Comparison of ENCODE assay signal across 24 cellular contexts in genomic region chr12:109630815-109631214, GRCh38. TPM values are rescaled to one million over a fixed set of nuclear protein-coding genes. Genes with fewer than 3 reads are reported as not detected.
DNase-seq lines count a peak whose midpoint lies in the region; ATAC-seq, FAIRE-seq and TF ChIP-seq lines count a peak whose summit lies in the region.
"Had no signal": no experiment of that assay in that cellular context is flagged by ENCODE, and none has a peak within 500 bp of the region (broad histone marks: within the 10 kb centered on the region; RNA-seq: fewer than 3 reads in every experiment).

No MANE protein-coding gene starts in this region.

- no peak overlapping the region for H3K27ac ChIP-seq in neural progenitor cell
- H3K27ac ChIP-seq: 22Rv1, BLaER1 had no signal

- peak overlapping the region; percentile 24 for H3K4me3 Mint-ChIP-seq in neural progenitor cell
- H3K4me3 Mint-ChIP-seq: CD4-positive, alpha-beta T cell; HFFc6; T-helper 1 cell treated with Interleukin-12 subunit alpha and Interleukin-12 subunit beta and Interleukin-4 antibody, amounts not matched to agents 30 μg/mL and 1 μg/mL, for 36 hours had no signal

- H3K79me2 ChIP-seq in neural progenitor cell (ENCODE audit: low read depth), result no peaks in the 10 kb centered on the region

- no peaks in the 10 kb centered on the region for H4K20me1 ChIP-seq in neural progenitor cell (ENCODE audit: low read depth)
- H4K20me1 ChIP-seq: BLaER1 had no signal

- peak; percentile 53 for DNase-seq in DMS53 (lab: John Stamatoyannopoulos, UW)
- no peak for DNase-seq in DMS53 treated with DMSO at 0.1 percent for 48 hours (lab: John Stamatoyannopoulos, UW; ENCODE audit: unreplicated experiment)
- DNase-seq in NCI-H146 (lab: John Stamatoyannopoulos, UW), result peak; percentile 84
- no peak for DNase-seq in bronchial epithelial cell (ENCODE audit: low read depth)
- DNase-seq in neural progenitor cell (ENCODE audit: low spot score), result no peak
- no peak for DNase-seq in HAP-1 (ENCODE audit: low spot score in 2 of 2)
- no peak for DNase-seq in activated CD4-positive, alpha-beta T cell treated with anti-CD3 and anti-CD28 coated beads for 48 hours
- DNase-seq: ACHN; CD4-positive, alpha-beta T cell; COR-L47; DMS 273 treated with DMSO at 0.1 percent for 48 hours; GDM1; HFFc6; KBM-7; NCI-H1092; NCI-H1694 treated with DMSO at 0.1 percent for 48 hours; NCI-H2081 treated with DMSO at 0.1 percent for 48 hours; NCI-H524 treated with DMSO at 0.1 percent for 48 hours had no signal

- TF ChIP-seq CTCF in bronchial epithelial cell (IDR thresholded peaks at IDR 0.05; ENCODE audit: insufficient read depth, low read length, severe bottlenecking) (no peak), neural progenitor cell (IDR thresholded peaks at IDR 0.05) (no peak)

- in situ Hi-C loops in HAP-1 (cut with MboI; ENCODE audit: low sequenced_read_pairs), result no loop called here

- no peaks in the 10 kb centered on the region for H3K36me3 Mint-ChIP-seq in neural progenitor cell

- no peak overlapping the region for H2AFZ ChIP-seq in neural progenitor cell (replicated peaks)

- peak overlapping the region; percentile 67 for H3K27ac Mint-ChIP-seq in neural progenitor cell
- H3K27ac Mint-ChIP-seq: CD4-positive, alpha-beta T cell; HFFc6; T-helper 1 cell treated with Interleukin-12 subunit alpha and Interleukin-12 subunit beta and Interleukin-4 antibody, amounts not matched to agents 30 μg/mL and 1 μg/mL, for 36 hours had no signal

- H3K36me3 ChIP-seq in bronchial epithelial cell (ENCODE audit: control insufficient read depth, insufficient read depth, low read length) (no peaks in the 10 kb centered on the region), neural progenitor cell (no peaks in the 10 kb centered on the region), HAP-1 (replicated peaks) (no peaks in the 10 kb centered on the region)
- H3K36me3 ChIP-seq: BLaER1 had no signal

- H3F3A ChIP-seq in neural progenitor cell (ENCODE audit: low read depth), result peaks cover 12% of the 10 kb centered on the region

- no peaks in the 10 kb centered on the region for H3K9me3 ChIP-seq in neural progenitor cell (ENCODE audit: low read depth)
- H3K9me3 ChIP-seq in HAP-1, result no peaks in the 10 kb centered on the region
- H3K9me3 ChIP-seq: BLaER1 had no signal

- peaks cover 34% of the 10 kb centered on the region for H3K27me3 Mint-ChIP-seq in neural progenitor cell (ENCODE audit: insufficient read depth, low read depth)

- H3K9me3 Mint-ChIP-seq in neural progenitor cell, result peaks cover 4% of the 10 kb centered on the region
- H3K9me3 Mint-ChIP-seq: HFFc6 had no signal

- no peak overlapping the region for H3K4me3 ChIP-seq in bronchial epithelial cell (ENCODE audit: low read depth, low read length)
- H3K4me3 ChIP-seq in neural progenitor cell, result no peak overlapping the region
- H3K4me3 ChIP-seq in HAP-1, result no peak overlapping the region
- H3K4me3 ChIP-seq: BLaER1 had no signal

- H3K4me1 ChIP-seq in neural progenitor cell (peaks cover 24% of the 10 kb centered on the region), HAP-1 (no peaks in the 10 kb centered on the region)
- H3K4me1 ChIP-seq: BLaER1 had no signal

- H3K9ac ChIP-seq in neural progenitor cell, result no peak overlapping the region
- H3K9ac ChIP-seq: BLaER1 had no signal

- no peak for ATAC-seq in GM18867 (IDR thresholded peaks at IDR 0.05; ENCODE audit: unreplicated experiment)
- ATAC-seq: Right ventricle myocardium inferior had no signal

- FAIRE-seq in bronchial epithelial cell (lab: Jason Lieb, UNC), result peak; percentile 7
- FAIRE-seq: H54 had no signal

- no peak overlapping the region for H3K4me2 ChIP-seq in neural progenitor cell
- H3K4me2 ChIP-seq: BLaER1 had no signal

- H3K27me3 ChIP-seq in bronchial epithelial cell (ENCODE audit: control insufficient read depth, insufficient read depth, low read length) (peaks cover 11% of the 10 kb centered on the region), neural progenitor cell (no peaks in the 10 kb centered on the region), HAP-1 (ENCODE audit: low read depth) (peaks cover 2% of the 10 kb centered on the region)
- H3K27me3 ChIP-seq: BLaER1 had no signal

- H3K4me1 Mint-ChIP-seq in neural progenitor cell, result peaks cover 13% of the 10 kb centered on the region

RNA-seq across cellular contexts. Expression of gene MVK, which starts 57.2 kb away (rescaled TPM):
- total RNA-seq in bronchial epithelial cell (14.3 and 16.1 TPM in 2 replicates), neural progenitor cell (ENCODE audit: low replicate concordance) (8.3 and 20.1 TPM in 2 replicates)

RNA-seq across cellular contexts. Expression of gene MMAB, which starts 57.5 kb away (rescaled TPM):
- total RNA-seq in bronchial epithelial cell (33.5 and 36.9 TPM in 2 replicates), neural progenitor cell (ENCODE audit: low replicate concordance) (24.7 and 34.5 TPM in 2 replicates)

Comparison
In these comparisons a context has a peak if more than half of its experiments do, and no peak if none do; other contexts are left out.
1. DNase-seq: peak in DMS53 (single experiment) and NCI-H146 (single experiment); none in DMS53 treated with DMSO at 0.1 percent for 48 hours (single experiment), bronchial epithelial cell (single experiment), neural progenitor cell (single experiment), HAP-1 (0 of 2) and activated CD4-positive, alpha-beta T cell treated with anti-CD3 and anti-CD28 coated beads for 48 hours (single experiment).